ENCODE assay signal across 8 cellular contexts in genomic region chr20:38057351-38057972, GRCh38. TPM values are rescaled to one million over a fixed set of nuclear protein-coding genes. Genes with fewer than 3 reads are reported as not detected.
DNase-seq lines count a peak whose midpoint lies in the region; ATAC-seq and TF ChIP-seq lines count a peak whose summit lies in the region.

No MANE protein-coding gene starts in this region.

- peak overlapping the region; percentile 5 to 90 (median 13) for H3K27ac Mint-ChIP-seq in CD4-positive, CD25-positive, alpha-beta regulatory T cell
- H3K27ac Mint-ChIP-seq in T-helper 17 cell, result peak overlapping the region; percentile 67

- H3K4me1 Mint-ChIP-seq in CD4-positive, CD25-positive, alpha-beta regulatory T cell, result peaks cover 14 to 29% (median 27%) of the 10 kb centered on the region in 4 donors
- H3K4me1 Mint-ChIP-seq in T-helper 17 cell, result peaks cover 18% of the 10 kb centered on the region

- H3K4me3 ChIP-seq in CD4-positive, CD25-positive, alpha-beta regulatory T cell (ENCODE audit: low read depth, low read length), result peak overlapping the region; percentile 16
- no peak overlapping the region for H3K4me3 ChIP-seq in adrenal gland
- no peak overlapping the region for H3K4me3 ChIP-seq in retinal pigment epithelial cell (ENCODE audit: low read length)

- H3K36me3 ChIP-seq in CD4-positive, CD25-positive, alpha-beta regulatory T cell (ENCODE audit: control insufficient read depth, insufficient read depth, low read length), result peaks cover 63% of the 10 kb centered on the region
- H3K36me3 ChIP-seq in adrenal gland (replicated peaks in 1 of 2), result peaks cover 0 to 30% of the 10 kb centered on the region in 2 donors

- peak; percentile 64 to 75 (median 68) for DNase-seq in CD4-positive, CD25-positive, alpha-beta regulatory T cell
- peak; percentile 15 for DNase-seq in NCI-H1417 treated with DMSO at 0.1 percent for 48 hours (lab: John Stamatoyannopoulos, UW)
- DNase-seq in T-helper 17 cell, result peak; percentile 61 to 70 (median 70)
- DNase-seq in adrenal gland, result peak; percentile 71 to 94 (median 84)
- peak; percentile 94 for DNase-seq in left ventricle myocardium superior
- DNase-seq in retinal pigment epithelial cell (ENCODE audit: low read depth), result no peak

- no peaks in the 10 kb centered on the region for H3K27me3 Mint-ChIP-seq in CD4-positive, CD25-positive, alpha-beta regulatory T cell
- no peaks in the 10 kb centered on the region for H3K27me3 Mint-ChIP-seq in T-helper 17 cell

- H3K4me1 ChIP-seq in CD4-positive, CD25-positive, alpha-beta regulatory T cell (ENCODE audit: control insufficient read depth, insufficient read depth, low read length, poor library complexity, severe bottlenecking), result peaks cover 7% of the 10 kb centered on the region
- peaks cover 0 to 22% of the 10 kb centered on the region in 2 donors for H3K4me1 ChIP-seq in adrenal gland (replicated peaks in 1 of 2)

- TF ChIP-seq CTCF in adrenal gland (IDR thresholded peaks at IDR 0.05) (peak; percentile 86 to 96 (median 90)), retinal pigment epithelial cell (conservative IDR thresholded peaks at IDR 0.05; ENCODE audit: low read depth, low read length) (peak; percentile 75)

- no peaks in the 10 kb centered on the region for H3K9me3 Mint-ChIP-seq in CD4-positive, CD25-positive, alpha-beta regulatory T cell

- peak overlapping the region in 1 of 4 donors; percentile 10 for H3K4me3 Mint-ChIP-seq in CD4-positive, CD25-positive, alpha-beta regulatory T cell
- no peak overlapping the region for H3K4me3 Mint-ChIP-seq in T-helper 17 cell

- peak overlapping the region; percentile 14 for H3K27ac ChIP-seq in CD4-positive, CD25-positive, alpha-beta regulatory T cell (ENCODE audit: insufficient read depth, low read length, poor library complexity, severe bottlenecking)
- peak overlapping the region in 2 of 5 donors; percentile 19 to 33 for H3K27ac ChIP-seq in adrenal gland

- H3K9me3 ChIP-seq in CD4-positive, CD25-positive, alpha-beta regulatory T cell (ENCODE audit: control insufficient read depth in 2 of 2, low read length in 2 of 2), result no peaks in the 10 kb centered on the region
- H3K9me3 ChIP-seq in T-helper 17 cell (ENCODE audit: control insufficient read depth, low read length, poor library complexity, severe bottlenecking) (no peaks in the 10 kb centered on the region), adrenal gland (replicated peaks in 1 of 3) (no peaks in the 10 kb centered on the region)

- TF ChIP-seq POLR2A in adrenal gland (IDR thresholded peaks at IDR 0.05), result no peak

- ATAC-seq in CD4-positive, CD25-positive, alpha-beta regulatory T cell (ENCODE audit: low read depth in 2 of 2), result peak; percentile 82 to 85
- ATAC-seq in GM21529 (IDR thresholded peaks at IDR 0.05; ENCODE audit: unreplicated experiment) (peak; percentile 62), T-helper 17 cell (peak; percentile 96), left ventricle myocardium superior (peak; percentile 90), GM18907 (IDR thresholded peaks at IDR 0.05; ENCODE audit: unreplicated experiment) (no peak)

- intact Hi-C loops in adrenal gland (cut with DNase I), result loop anchor here in 1 of 2 donors (5.0 to 10.0 kb wide), 2 partner anchors 63 to 110 kb away; partner anchors contain the start of gene TGM2
- intact Hi-C loops in left ventricle myocardium superior (cut with micrococcal nuclease), result loop anchor here (2.0 kb wide), 1 partner anchor 163 kb away; no protein-coding TSS in a partner anchor

- WGBS in adrenal gland, 4 donors, result 18 to 24% (median 21%) methylated on average over 7 of the region's 7 CpGs

- no peaks in the 10 kb centered on the region for H3K27me3 ChIP-seq in CD4-positive, CD25-positive, alpha-beta regulatory T cell (ENCODE audit: control insufficient read depth, insufficient read depth, low read length)
- H3K27me3 ChIP-seq in adrenal gland, result no peaks in the 10 kb centered on the region

- peaks cover 13% of the 10 kb centered on the region for H3K36me3 Mint-ChIP-seq in CD4-positive, CD25-positive, alpha-beta regulatory T cell
- peaks cover 11% of the 10 kb centered on the region for H3K36me3 Mint-ChIP-seq in T-helper 17 cell (ENCODE audit: low read depth)

RNA-seq across cellular contexts. Expression of gene RPRD1B, which starts 23.9 kb away (rescaled TPM):
- total RNA-seq in CD4-positive, CD25-positive, alpha-beta regulatory T cell, result 54.0 TPM
- 1 to 10 TPM; 3.8 to 6.2 (median 4.3) TPM for polyA plus RNA-seq in CD4-positive, CD25-positive, alpha-beta regulatory T cell
- total RNA-seq in T-helper 17 cell, result 10 to 100 TPM; 47.7 to 51.2 TPM
- total RNA-seq in adrenal gland, result 10 to 100 TPM; 16.5 to 36.3 (median 29.4) TPM
- 10 to 100 TPM in 1 of 3 donors, 1 to 10 TPM in 2; 5.9 to 36.4 (median 6.8) TPM for polyA plus RNA-seq in adrenal gland
- total RNA-seq in left ventricle myocardium superior, result 65.3 TPM

RNA-seq across cellular contexts. Expression of gene TTI1, which starts 24.2 kb away (rescaled TPM):
- 21.2 TPM for total RNA-seq in CD4-positive, CD25-positive, alpha-beta regulatory T cell
- 10 to 100 TPM; 15.2 to 19.0 (median 15.9) TPM for polyA plus RNA-seq in CD4-positive, CD25-positive, alpha-beta regulatory T cell
- total RNA-seq in T-helper 17 cell, result 10 to 100 TPM; 15.5 to 16.0 TPM
- total RNA-seq in adrenal gland, result 10 to 100 TPM; 12.7 to 28.0 (median 20.2) TPM
- 10 to 100 TPM; 12.5 to 21.6 (median 15.2) TPM for polyA plus RNA-seq in adrenal gland
- 12.5 TPM for total RNA-seq in left ventricle myocardium superior
